Comparison of ENCODE assay signal across 2 cellular contexts in the genomic region with DNA sequence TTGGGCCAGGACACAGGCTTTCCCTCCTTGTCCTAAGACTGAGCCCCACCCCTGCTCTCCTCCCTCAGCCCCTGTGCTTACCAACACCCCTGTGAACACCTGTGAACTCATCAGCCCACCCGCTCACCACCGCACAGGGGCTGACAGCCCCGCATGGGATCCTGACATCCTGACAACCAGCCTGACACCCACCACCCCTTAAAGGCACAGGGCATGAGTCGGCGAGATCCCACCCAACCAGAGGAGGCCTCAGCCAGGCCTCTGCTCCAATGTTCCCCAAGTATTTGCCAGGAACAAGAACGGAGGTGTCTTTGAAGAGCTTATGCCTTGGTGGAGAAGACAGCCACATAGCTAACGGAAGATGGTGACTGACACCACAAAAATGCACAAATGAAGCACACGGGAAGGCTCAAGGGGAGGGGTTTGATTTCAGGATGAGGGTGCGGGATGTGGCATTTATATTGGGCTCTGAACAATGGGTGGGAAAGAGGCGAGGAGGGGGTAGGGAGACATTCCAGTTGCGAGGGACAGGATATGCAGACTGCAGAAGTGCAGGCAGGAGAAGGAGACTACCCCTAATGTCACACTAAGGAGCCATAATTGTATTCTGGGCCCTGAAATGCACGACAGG.
A peak's percentile ranks its signal among the peaks of the same experiment; 100 is the strongest.
TF ChIP-seq lines count a peak whose summit lies in the region.

No MANE protein-coding gene starts in this region.

TF ChIP-seq in IMR-90, 13 proteins besides CTCF, POLR2A, EP300 and RAD21:
- TF ChIP-seq MAZ (IDR thresholded peaks at IDR 0.05; ENCODE audit: borderline replicate concordance, low read depth, low read length) (no peak), CHD1 (IDR thresholded peaks at IDR 0.05; ENCODE audit: low read depth, low read length) (no peak), MXI1 (IDR thresholded peaks at IDR 0.05; ENCODE audit: borderline replicate concordance, low read depth, low read length) (no peak), SMC3 (IDR thresholded peaks at IDR 0.05; ENCODE audit: low read depth, low read length) (no peak), RCOR1 (IDR thresholded peaks at IDR 0.05; ENCODE audit: insufficient replicate concordance, low read length) (no peak), RFX5 (IDR thresholded peaks at IDR 0.05; ENCODE audit: low read depth, low read length) (no peak), BHLHE40 (IDR thresholded peaks at IDR 0.05; ENCODE audit: low read depth, low read length) (no peak), MAFK (IDR thresholded peaks at IDR 0.05; ENCODE audit: low read depth, low read length) (no peak), CEBPB (IDR thresholded peaks at IDR 0.05; ENCODE audit: low read depth, low read length) (no peak), NFE2L2 (IDR thresholded peaks at IDR 0.05; ENCODE audit: low read depth, low read length) (no peak), FOS (IDR thresholded peaks at IDR 0.05; ENCODE audit: low read depth, low read length) (no peak)
- TF ChIP-seq, protein P1, sequence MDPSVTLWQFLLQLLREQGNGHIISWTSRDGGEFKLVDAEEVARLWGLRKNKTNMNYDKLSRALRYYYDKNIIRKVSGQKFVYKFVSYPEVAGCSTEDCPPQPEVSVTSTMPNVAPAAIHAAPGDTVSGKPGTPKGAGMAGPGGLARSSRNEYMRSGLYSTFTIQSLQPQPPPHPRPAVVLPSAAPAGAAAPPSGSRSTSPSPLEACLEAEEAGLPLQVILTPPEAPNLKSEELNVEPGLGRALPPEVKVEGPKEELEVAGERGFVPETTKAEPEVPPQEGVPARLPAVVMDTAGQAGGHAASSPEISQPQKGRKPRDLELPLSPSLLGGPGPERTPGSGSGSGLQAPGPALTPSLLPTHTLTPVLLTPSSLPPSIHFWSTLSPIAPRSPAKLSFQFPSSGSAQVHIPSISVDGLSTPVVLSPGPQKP (IDR thresholded peaks at IDR 0.05; ENCODE audit: borderline replicate concordance, low read depth, low read length), result no peak
- TF ChIP-seq, protein P2, sequence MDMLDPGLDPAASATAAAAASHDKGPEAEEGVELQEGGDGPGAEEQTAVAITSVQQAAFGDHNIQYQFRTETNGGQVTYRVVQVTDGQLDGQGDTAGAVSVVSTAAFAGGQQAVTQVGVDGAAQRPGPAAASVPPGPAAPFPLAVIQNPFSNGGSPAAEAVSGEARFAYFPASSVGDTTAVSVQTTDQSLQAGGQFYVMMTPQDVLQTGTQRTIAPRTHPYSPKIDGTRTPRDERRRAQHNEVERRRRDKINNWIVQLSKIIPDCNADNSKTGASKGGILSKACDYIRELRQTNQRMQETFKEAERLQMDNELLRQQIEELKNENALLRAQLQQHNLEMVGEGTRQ (IDR thresholded peaks at IDR 0.05; ENCODE audit: low read depth, low read length), result no peak

TF ChIP-seq in H1, 55 proteins besides CTCF, POLR2A, EP300 and RAD21:
- TF ChIP-seq, protein P3, sequence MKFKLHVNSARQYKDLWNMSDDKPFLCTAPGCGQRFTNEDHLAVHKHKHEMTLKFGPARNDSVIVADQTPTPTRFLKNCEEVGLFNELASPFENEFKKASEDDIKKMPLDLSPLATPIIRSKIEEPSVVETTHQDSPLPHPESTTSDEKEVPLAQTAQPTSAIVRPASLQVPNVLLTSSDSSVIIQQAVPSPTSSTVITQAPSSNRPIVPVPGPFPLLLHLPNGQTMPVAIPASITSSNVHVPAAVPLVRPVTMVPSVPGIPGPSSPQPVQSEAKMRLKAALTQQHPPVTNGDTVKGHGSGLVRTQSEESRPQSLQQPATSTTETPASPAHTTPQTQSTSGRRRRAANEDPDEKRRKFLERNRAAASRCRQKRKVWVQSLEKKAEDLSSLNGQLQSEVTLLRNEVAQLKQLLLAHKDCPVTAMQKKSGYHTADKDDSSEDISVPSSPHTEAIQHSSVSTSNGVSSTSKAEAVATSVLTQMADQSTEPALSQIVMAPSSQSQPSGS (IDR thresholded peaks at IDR 0.05; ENCODE audit: low read length), result no peak
- TF ChIP-seq TEAD4 (IDR thresholded peaks at IDR 0.05; ENCODE audit: low read depth, low read length) (0 out of 2 replicates have a peak, but pooled peaks have one; percentile 12), CBX5 (IDR thresholded peaks at IDR 0.05; ENCODE audit: low read depth, low read length) (no peak)
